Comparison of ENCODE assay signal across 2 cellular contexts in the genomic region with DNA sequence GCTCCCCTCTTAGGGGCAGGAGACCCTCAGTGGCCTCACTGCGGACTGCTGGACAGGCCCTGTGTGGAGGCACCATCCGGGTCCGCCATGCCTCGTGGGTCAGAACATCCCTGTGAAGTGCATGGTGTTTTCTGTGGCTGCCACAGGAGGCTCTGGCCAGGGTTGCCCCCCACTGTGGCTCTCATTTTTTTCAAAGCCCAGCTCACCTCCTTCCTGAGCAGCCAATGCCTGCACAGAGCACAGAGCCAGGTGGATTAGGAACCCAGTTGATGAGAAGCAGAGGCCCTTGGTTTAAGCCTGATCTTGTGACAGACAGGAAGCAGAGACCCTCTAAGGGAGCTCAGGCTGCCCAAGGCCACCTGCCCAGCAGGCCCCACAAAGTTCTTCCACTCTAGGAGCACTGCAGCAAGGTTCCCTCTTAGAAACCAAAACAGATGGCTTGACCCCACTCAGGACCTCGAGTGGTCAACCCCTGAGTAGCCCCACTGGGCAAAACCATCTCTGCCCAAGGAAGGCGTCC.
A peak's percentile ranks its signal among the peaks of the same experiment; 100 is the strongest.
TF ChIP-seq lines count a peak whose summit lies in the region.

No MANE protein-coding gene starts in this region.

TF ChIP-seq in Ishikawa, 13 proteins besides CTCF, POLR2A, EP300 and RAD21:
- TF ChIP-seq ZBTB7A (IDR thresholded peaks at IDR 0.05; ENCODE audit: low read depth), result 0 out of 2 replicates have a peak, but pooled peaks have one; percentile 29
- TF ChIP-seq YY1 (IDR thresholded peaks at IDR 0.05; ENCODE audit: low read depth), result no peak
- TF ChIP-seq, protein P1, sequence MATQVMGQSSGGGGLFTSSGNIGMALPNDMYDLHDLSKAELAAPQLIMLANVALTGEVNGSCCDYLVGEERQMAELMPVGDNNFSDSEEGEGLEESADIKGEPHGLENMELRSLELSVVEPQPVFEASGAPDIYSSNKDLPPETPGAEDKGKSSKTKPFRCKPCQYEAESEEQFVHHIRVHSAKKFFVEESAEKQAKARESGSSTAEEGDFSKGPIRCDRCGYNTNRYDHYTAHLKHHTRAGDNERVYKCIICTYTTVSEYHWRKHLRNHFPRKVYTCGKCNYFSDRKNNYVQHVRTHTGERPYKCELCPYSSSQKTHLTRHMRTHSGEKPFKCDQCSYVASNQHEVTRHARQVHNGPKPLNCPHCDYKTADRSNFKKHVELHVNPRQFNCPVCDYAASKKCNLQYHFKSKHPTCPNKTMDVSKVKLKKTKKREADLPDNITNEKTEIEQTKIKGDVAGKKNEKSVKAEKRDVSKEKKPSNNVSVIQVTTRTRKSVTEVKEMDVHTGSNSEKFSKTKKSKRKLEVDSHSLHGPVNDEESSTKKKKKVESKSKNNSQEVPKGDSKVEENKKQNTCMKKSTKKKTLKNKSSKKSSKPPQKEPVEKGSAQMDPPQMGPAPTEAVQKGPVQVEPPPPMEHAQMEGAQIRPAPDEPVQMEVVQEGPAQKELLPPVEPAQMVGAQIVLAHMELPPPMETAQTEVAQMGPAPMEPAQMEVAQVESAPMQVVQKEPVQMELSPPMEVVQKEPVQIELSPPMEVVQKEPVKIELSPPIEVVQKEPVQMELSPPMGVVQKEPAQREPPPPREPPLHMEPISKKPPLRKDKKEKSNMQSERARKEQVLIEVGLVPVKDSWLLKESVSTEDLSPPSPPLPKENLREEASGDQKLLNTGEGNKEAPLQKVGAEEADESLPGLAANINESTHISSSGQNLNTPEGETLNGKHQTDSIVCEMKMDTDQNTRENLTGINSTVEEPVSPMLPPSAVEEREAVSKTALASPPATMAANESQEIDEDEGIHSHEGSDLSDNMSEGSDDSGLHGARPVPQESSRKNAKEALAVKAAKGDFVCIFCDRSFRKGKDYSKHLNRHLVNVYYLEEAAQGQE (IDR thresholded peaks at IDR 0.05; ENCODE audit: low read depth), result no peak

TF ChIP-seq in H1, 55 proteins besides CTCF, POLR2A, EP300 and RAD21:
- no peak for TF ChIP-seq SRF (IDR thresholded peaks at IDR 0.05; ENCODE audit: low read depth, low read length)
- TF ChIP-seq SP1 (IDR thresholded peaks at IDR 0.05; ENCODE audit: low read depth, low read length), result no peak
TF ChIP-seq in H1: peak in this region for 0.
